8 cellular contexts compared by ENCODE assay signal in genomic region chr5:34854459-34855174, GRCh38. TPM values are rescaled to one million over a fixed set of nuclear protein-coding genes. Genes with fewer than 3 reads are reported as not detected.
DNase-seq lines count a peak whose midpoint lies in the region; ATAC-seq and TF ChIP-seq lines count a peak whose summit lies in the region.

No MANE protein-coding gene starts in this region.

- no peaks in the 10 kb centered on the region for H3K27me3 ChIP-seq in body of pancreas

- DNase-seq in NCI-H2227 (lab: John Stamatoyannopoulos, UW; ENCODE audit: unreplicated experiment): peak; percentile 64
- peak; percentile 80 for DNase-seq in retina
- DNase-seq in activated CD4-positive, CD25-positive, alpha-beta regulatory T cell (lab: John Stamatoyannopoulos, UW): no peak
- no peak for DNase-seq in stimulated activated CD4-positive, alpha-beta T cell treated with anti-CD3 and anti-CD28 coated beads, Interleukin-4, amount 100 ng/mL, for 24 hours
- DNase-seq in body of pancreas: no peak
- no peak for DNase-seq in activated CD4-positive, alpha-beta T cell treated with anti-CD3 and anti-CD28 coated beads for 48 hours

- no peak for TF ChIP-seq POLR2A in body of pancreas (IDR thresholded peaks at IDR 0.05)

- H3K4me1 ChIP-seq in body of pancreas: no peaks in the 10 kb centered on the region

- no peak overlapping the region for H3K4me3 ChIP-seq in body of pancreas

- H3K27ac ChIP-seq in body of pancreas: no peak overlapping the region

- intact Hi-C loops in body of pancreas (cut with DNase I): no loop called here

- 70 to 72% methylated on average over 4 of the region's 4 CpGs for WGBS in body of pancreas, 2 donors

- TF ChIP-seq CTCF in body of pancreas (IDR thresholded peaks at IDR 0.05): no peak

- H3K36me3 ChIP-seq in body of pancreas (replicated peaks in 1 of 2; ENCODE audit: insufficient read depth in 1 of 2, low read depth in 2 of 2): no peaks in the 10 kb centered on the region

- ATAC-seq in GM19351 (IDR thresholded peaks at IDR 0.05; ENCODE audit: unreplicated experiment): peak; percentile 99
- peak; percentile 89 for ATAC-seq in HG03064 (IDR thresholded peaks at IDR 0.05; ENCODE audit: low read depth, unreplicated experiment)
- ATAC-seq in body of pancreas: no peak

- H3K9me3 ChIP-seq in body of pancreas: no peaks in the 10 kb centered on the region

RNA-seq across cellular contexts. Expression of gene TTC23L, which starts 15.7 kb away (rescaled TPM):
- 1 to 10 TPM in 1 of 2 donors, not detected in 1; 1.3 TPM for total RNA-seq in body of pancreas

Comparison
In these comparisons a context has a peak if more than half of its experiments do, and no peak if none do; other contexts are left out.
1. DNase-seq: peak in NCI-H2227 (single experiment) and retina (single experiment); none in activated CD4-positive, CD25-positive, alpha-beta regulatory T cell (0 of 4), stimulated activated CD4-positive, alpha-beta T cell treated with anti-CD3 and anti-CD28 coated beads, Interleukin-4, amount 100 ng/mL, for 24 hours (single experiment), body of pancreas (0 of 4) and activated CD4-positive, alpha-beta T cell treated with anti-CD3 and anti-CD28 coated beads for 48 hours (single experiment).